In the genomic region with DNA sequence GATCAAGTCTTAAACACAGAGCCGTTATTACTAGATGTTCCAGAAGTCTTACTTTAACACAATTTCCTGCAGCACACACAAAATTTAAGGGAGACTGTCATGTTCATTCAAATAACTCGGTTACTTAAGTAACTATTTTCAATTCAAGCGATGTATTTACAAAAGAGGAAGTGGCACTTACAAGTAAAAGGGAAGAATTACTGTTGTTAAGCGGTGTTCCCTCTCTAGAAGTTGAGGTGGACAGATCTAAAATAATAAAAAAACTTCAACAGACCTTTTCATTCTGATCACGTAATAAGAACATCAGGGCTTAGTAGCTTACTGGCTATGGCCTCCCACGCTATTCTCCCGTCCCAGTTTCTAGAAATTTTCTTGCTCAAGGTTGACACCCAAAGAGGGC, we compare ENCODE assay signal across 18 cellular contexts. TPM values are rescaled to one million over a fixed set of nuclear protein-coding genes. Genes with fewer than 3 reads are reported as not detected.
DNase-seq lines count a peak whose midpoint lies in the region; ATAC-seq and TF ChIP-seq lines count a peak whose summit lies in the region.
"Had no signal": no experiment of that assay in that cellular context is flagged by ENCODE, and none has a peak within 500 bp of the region (broad histone marks: within the 10 kb centered on the region; RNA-seq: fewer than 3 reads in every experiment).

No MANE protein-coding gene starts in this region.

- POLR2A ChIA-PET in activated CD4-positive, alpha-beta T cell treated with anti-CD3 and anti-CD28 coated beads for 36 hours (lab: Charles Lee) = no interaction called here
- POLR2A ChIA-PET in T-cell (lab: Charles Lee) = no interaction called here

- no peaks in the 10 kb centered on the region for H3K9me3 ChIP-seq in lower lobe of right lung
- H3K9me3 ChIP-seq: heart right ventricle, upper lobe of right lung had no signal

- H3K4me1 ChIP-seq in lower lobe of right lung = no peaks in the 10 kb centered on the region
- H3K4me1 ChIP-seq: upper lobe of right lung had no signal

- peaks cover 13% of the 10 kb centered on the region for H3K4me1 Mint-ChIP-seq in activated CD4-positive, alpha-beta T cell treated with anti-CD3 and anti-CD28 coated beads for 36 hours
- peaks cover 7 to 16% (median 8%) of the 10 kb centered on the region in 3 donors for H3K4me1 Mint-ChIP-seq in T-cell
- peaks cover 9 to 18% of the 10 kb centered on the region in 2 donors for H3K4me1 Mint-ChIP-seq in natural killer cell treated with Interleukin-12 subunit alpha and Interleukin-12 subunit beta and Interleukin-15 and Interleukin-18, amount 100 ng/mL, for 72 hours (ENCODE audit: low read depth in 2 of 2)

- ATAC-seq in activated CD4-positive, alpha-beta T cell treated with anti-CD3 and anti-CD28 coated beads for 36 hours = no peak
- ATAC-seq in HG03439 (IDR thresholded peaks at IDR 0.05; ENCODE audit: unreplicated experiment) (peak; percentile 47), T-cell (replicated peaks in 1 of 4) (no peak), lower lobe of right lung (no peak), HG03095 (IDR thresholded peaks at IDR 0.05; ENCODE audit: unreplicated experiment) (no peak)
- ATAC-seq in natural killer cell treated with Interleukin-12 subunit alpha and Interleukin-12 subunit beta and Interleukin-15 and Interleukin-18, amount 100 ng/mL, for 72 hours = no peak
- ATAC-seq: effector memory CD8-positive, alpha-beta T cell; heart right ventricle; right cardiac atrium; upper lobe of right lung had no signal

- TF ChIP-seq CTCF in lower lobe of right lung (IDR thresholded peaks at IDR 0.05) = no peak

- H3K27me3 ChIP-seq in lower lobe of right lung (ENCODE audit: low read depth) = no peaks in the 10 kb centered on the region
- H3K27me3 ChIP-seq: heart right ventricle, upper lobe of right lung had no signal

- H3K36me3 ChIP-seq in lower lobe of right lung = peaks cover 97% of the 10 kb centered on the region

- peak overlapping the region; percentile 23 for H3K27ac Mint-ChIP-seq in activated CD4-positive, alpha-beta T cell treated with anti-CD3 and anti-CD28 coated beads for 36 hours
- H3K27ac Mint-ChIP-seq in T-cell = peak overlapping the region; percentile 62
- H3K27ac Mint-ChIP-seq in natural killer cell treated with Interleukin-12 subunit alpha and Interleukin-12 subunit beta and Interleukin-15 and Interleukin-18, amount 100 ng/mL, for 72 hours = peak overlapping the region; percentile 58 to 92

- CTCF ChIA-PET in activated CD4-positive, alpha-beta T cell treated with anti-CD3 and anti-CD28 coated beads for 36 hours (lab: Charles Lee) = interaction anchor here (0.6 to 0.8 kb wide), 2 partner anchors 37 to 129 kb away, joined by 3 read pairs; no protein-coding TSS in a partner anchor
- CTCF ChIA-PET in T-cell (lab: Charles Lee) = interaction anchor here in 1 of 2 donors (0.9 kb wide), 1 partner anchor 28 kb away, joined by 4 read pairs; a partner anchor contains a TSS

- intact Hi-C loops in activated CD4-positive, alpha-beta T cell treated with anti-CD3 and anti-CD28 coated beads for 36 hours (cut with DNase I, micrococcal nuclease) = no loop called here
- intact Hi-C loops in lower lobe of right lung (cut with DNase I) = no loop called here

- H3K27ac ChIP-seq in lower lobe of right lung = no peak overlapping the region
- H3K27ac ChIP-seq: upper lobe of right lung, WERI-Rb-1 had no signal

- peaks cover 57% of the 10 kb centered on the region for H3K36me3 Mint-ChIP-seq in activated CD4-positive, alpha-beta T cell treated with anti-CD3 and anti-CD28 coated beads for 36 hours (ENCODE audit: low read depth)
- H3K36me3 Mint-ChIP-seq in T-cell = peaks cover 47% of the 10 kb centered on the region
- H3K36me3 Mint-ChIP-seq in natural killer cell treated with Interleukin-12 subunit alpha and Interleukin-12 subunit beta and Interleukin-15 and Interleukin-18, amount 100 ng/mL, for 72 hours = peaks cover 24% of the 10 kb centered on the region

- H3K4me3 ChIP-seq in lower lobe of right lung = no peak overlapping the region
- H3K4me3 ChIP-seq: heart right ventricle, upper lobe of right lung had no signal

- DNase-seq in activated CD4-positive, alpha-beta T cell treated with anti-CD3 and anti-CD28 coated beads for 36 hours = no peak
- no peak for DNase-seq in activated CD4-positive, alpha-beta T cell treated with anti-CD3 and anti-CD28 coated beads for 1 hour
- DNase-seq in T-cell = no peak
- no peak for DNase-seq in natural killer cell treated with Interleukin-12 subunit alpha and Interleukin-12 subunit beta and Interleukin-15 and Interleukin-18, amount 100 ng/mL, for 72 hours (ENCODE audit: low spot score)
- no peak for DNase-seq in lower lobe of right lung
- no peak for DNase-seq in NCI-H1092 treated with DMSO at 0.1 percent for 48 hours (lab: John Stamatoyannopoulos, UW)
- DNase-seq: amygdala; DND-41; effector memory CD8-positive, alpha-beta T cell; H7; heart right ventricle; mesendoderm; NCI-H1436; right cardiac atrium; upper lobe of right lung; WERI-Rb-1 had no signal

- H3K9me3 Mint-ChIP-seq in activated CD4-positive, alpha-beta T cell treated with anti-CD3 and anti-CD28 coated beads for 36 hours (ENCODE audit: low read depth) = no peaks in the 10 kb centered on the region
- no peaks in the 10 kb centered on the region for H3K9me3 Mint-ChIP-seq in T-cell
- no peaks in the 10 kb centered on the region for H3K9me3 Mint-ChIP-seq in natural killer cell treated with Interleukin-12 subunit alpha and Interleukin-12 subunit beta and Interleukin-15 and Interleukin-18, amount 100 ng/mL, for 72 hours
- H3K9me3 Mint-ChIP-seq: effector memory CD8-positive, alpha-beta T cell had no signal

- no peaks in the 10 kb centered on the region for H3K27me3 Mint-ChIP-seq in activated CD4-positive, alpha-beta T cell treated with anti-CD3 and anti-CD28 coated beads for 36 hours
- H3K27me3 Mint-ChIP-seq in T-cell = no peaks in the 10 kb centered on the region
- H3K27me3 Mint-ChIP-seq in natural killer cell treated with Interleukin-12 subunit alpha and Interleukin-12 subunit beta and Interleukin-15 and Interleukin-18, amount 100 ng/mL, for 72 hours = no peaks in the 10 kb centered on the region
- H3K27me3 Mint-ChIP-seq: effector memory CD8-positive, alpha-beta T cell had no signal

- H3K4me3 Mint-ChIP-seq in activated CD4-positive, alpha-beta T cell treated with anti-CD3 and anti-CD28 coated beads for 36 hours = no peak overlapping the region
- H3K4me3 Mint-ChIP-seq in T-cell = peak overlapping the region in 1 of 3 donors; percentile 7
- peak overlapping the region; percentile 46 for H3K4me3 Mint-ChIP-seq in natural killer cell treated with Interleukin-12 subunit alpha and Interleukin-12 subunit beta and Interleukin-15 and Interleukin-18, amount 100 ng/mL, for 72 hours
- H3K4me3 Mint-ChIP-seq: effector memory CD8-positive, alpha-beta T cell had no signal

RNA-seq across cellular contexts. Expression of a gene that starts 26.2 kb away (rescaled TPM):
- total RNA-seq in activated CD4-positive, alpha-beta T cell treated with anti-CD3 and anti-CD28 coated beads for 36 hours = 10 to 100 TPM; 27.3 to 28.3 TPM
- total RNA-seq in T-cell = 10 to 100 TPM; 44.0 to 76.3 (median 54.0) TPM
- 10 to 100 TPM; 62.4 to 73.2 TPM for total RNA-seq in natural killer cell treated with Interleukin-12 subunit alpha and Interleukin-12 subunit beta and Interleukin-15 and Interleukin-18, amount 100 ng/mL, for 72 hours
- total RNA-seq in lower lobe of right lung = 88.2 TPM

RNA-seq across cellular contexts. Expression of a gene that starts 28.2 kb away (rescaled TPM):
- total RNA-seq in activated CD4-positive, alpha-beta T cell treated with anti-CD3 and anti-CD28 coated beads for 36 hours = 10 to 100 TPM; 74.1 to 95.1 TPM
- total RNA-seq in T-cell (100 to 1,000 TPM in 1 of 5 donors, 10 to 100 TPM in 4; 57.6 to 115 (median 68.2) TPM), lower lobe of right lung (66.3 TPM)
- 100 to 1,000 TPM; 114 to 136 TPM for total RNA-seq in natural killer cell treated with Interleukin-12 subunit alpha and Interleukin-12 subunit beta and Interleukin-15 and Interleukin-18, amount 100 ng/mL, for 72 hours

Comparison
In these comparisons a context has a peak if more than half of its experiments do, and no peak if none do; other contexts are left out.
1. H3K27ac Mint-ChIP-seq: peak in every context shown above with its lines; median percentile 75 in natural killer cell treated with Interleukin-12 subunit alpha and Interleukin-12 subunit beta and Interleukin-15 and Interleukin-18, amount 100 ng/mL, for 72 hours; 62 in T-cell; 23 in activated CD4-positive, alpha-beta T cell treated with anti-CD3 and anti-CD28 coated beads for 36 hours.